Comparison of ENCODE assay signal across 8 cellular contexts in the genomic region with DNA sequence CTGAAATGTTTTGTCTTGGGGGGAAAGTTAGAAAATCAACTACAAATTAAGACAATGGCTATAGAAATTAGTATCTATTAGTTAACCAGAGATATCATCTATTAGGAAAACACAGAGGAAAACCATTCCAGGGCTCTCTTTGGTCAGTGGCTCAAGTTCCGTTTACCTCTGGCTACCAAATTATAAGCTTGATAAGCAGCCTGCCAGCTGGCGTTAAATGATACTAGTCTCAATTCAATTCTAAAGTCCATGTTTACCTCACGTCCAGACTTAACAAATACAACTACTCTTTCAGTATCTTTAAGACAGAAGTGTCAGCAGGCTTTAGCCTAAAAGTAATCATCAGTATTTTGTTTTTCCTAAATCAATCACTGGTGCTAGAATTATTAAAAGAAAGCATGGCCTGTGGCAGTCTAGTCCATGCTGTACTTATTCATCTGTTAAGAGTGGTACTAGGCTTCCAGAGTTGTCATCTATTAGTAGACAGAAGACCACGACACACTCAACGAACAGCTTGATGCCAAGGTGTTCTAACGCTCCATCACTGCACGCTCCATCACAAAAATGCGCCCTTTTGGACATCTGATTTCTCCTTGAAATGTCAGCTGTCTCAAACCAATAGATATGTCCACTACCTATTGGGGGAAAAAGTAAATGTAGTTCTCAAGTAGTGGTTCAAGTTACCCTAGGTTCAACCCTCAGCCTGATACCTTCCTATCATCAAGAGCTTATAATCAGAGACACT. TPM values are rescaled to one million over a fixed set of nuclear protein-coding genes. Genes with fewer than 3 reads are reported as not detected.
DNase-seq lines count a peak whose midpoint lies in the region; ATAC-seq and TF ChIP-seq lines count a peak whose summit lies in the region.

No MANE protein-coding gene starts in this region.

- H3K23ac ChIP-seq in mesenchymal stem cell (ENCODE audit: low read length in 2 of 2), result no peak overlapping the region

- TF ChIP-seq CTCF in brain microvascular endothelial cell (IDR thresholded peaks at IDR 0.05; ENCODE audit: low read depth, low read length, missing control alignments) (no peak), GM13976 (IDR thresholded peaks at IDR 0.05; ENCODE audit: borderline replicate concordance, control extremely low read depth, extremely low read depth, insufficient read depth, missing control alignments) (no peak)

- H2BK120ac ChIP-seq in mesenchymal stem cell (ENCODE audit: low read depth, low read length), result no peak overlapping the region

- no peaks in the 10 kb centered on the region for H3K9me3 Mint-ChIP-seq in activated CD8-positive, alpha-beta memory T cell treated with anti-CD3 and anti-CD28 coated beads, Interleukin-2, amount 10 ng/mL, durations not matched to agents 7 days and 5 days (ENCODE audit: low read depth)

- peak overlapping the region; percentile 90 for H3K4me3 ChIP-seq in brain microvascular endothelial cell (ENCODE audit: low read depth, low read length)
- H3K4me3 ChIP-seq in mesenchymal stem cell (ENCODE audit: insufficient read depth in 1 of 2, low read depth in 1 of 2, low read length in 2 of 2), result peak overlapping the region; percentile 80 to 97

- H3K4me2 ChIP-seq in mesenchymal stem cell (ENCODE audit: low read length, poor library complexity, severe bottlenecking), result peak overlapping the region; percentile 55

- WGBS in mesenchymal stem cell, result 4% methylated on average over 6 of the region's 8 CpGs

- H3K9ac ChIP-seq in mesenchymal stem cell (ENCODE audit: low read length), result peak overlapping the region; percentile 95

- H3K27me3 Mint-ChIP-seq in activated CD8-positive, alpha-beta memory T cell treated with anti-CD3 and anti-CD28 coated beads, Interleukin-2, amount 10 ng/mL, durations not matched to agents 7 days and 5 days, result no peaks in the 10 kb centered on the region

- H3K27ac Mint-ChIP-seq in activated CD8-positive, alpha-beta memory T cell treated with anti-CD3 and anti-CD28 coated beads, Interleukin-2, amount 10 ng/mL, durations not matched to agents 7 days and 5 days, result peak overlapping the region; percentile 97

- H4K8ac ChIP-seq in mesenchymal stem cell (ENCODE audit: low read length), result peak overlapping the region; percentile 60

- DNase-seq in activated CD8-positive, alpha-beta memory T cell treated with anti-CD3 and anti-CD28 coated beads, Interleukin-2, amount 10 ng/mL, durations not matched to agents 7 days and 5 days, result peak; percentile 45
- no peak for DNase-seq in activated CD8-positive, alpha-beta memory T cell treated with anti-CD3 and anti-CD28 coated beads, Interleukin-2, amount 50 U/mL, for 48 hours
- DNase-seq in NCI-H1694 treated with DMSO at 0.1 percent for 48 hours (lab: John Stamatoyannopoulos, UW) (peak; percentile 57), brain microvascular endothelial cell (no peak), mesenchymal stem cell (no peak), GM13976 (ENCODE audit: low spot score) (no peak)

- no peak for ATAC-seq in activated CD8-positive, alpha-beta memory T cell treated with anti-CD3 and anti-CD28 coated beads, Interleukin-2, amount 10 ng/mL, durations not matched to agents 7 days and 5 days
- no peak for ATAC-seq in GM21360 (IDR thresholded peaks at IDR 0.05; ENCODE audit: unreplicated experiment)
- no peak for ATAC-seq in GM21390 (IDR thresholded peaks at IDR 0.05; ENCODE audit: unreplicated experiment)

- no peak overlapping the region for H3K14ac ChIP-seq in mesenchymal stem cell (ENCODE audit: low read length in 2 of 2)

- H2BK5ac ChIP-seq in mesenchymal stem cell (ENCODE audit: low read depth, low read length, poor library complexity, severe bottlenecking), result no peak overlapping the region

- no peak overlapping the region for H2AK5ac ChIP-seq in mesenchymal stem cell (ENCODE audit: low read length, severe bottlenecking)

- CTCF ChIA-PET in activated CD8-positive, alpha-beta memory T cell treated with anti-CD3 and anti-CD28 coated beads, Interleukin-2, amount 10 ng/mL, durations not matched to agents 7 days and 5 days (lab: Charles Lee), result interaction anchor here (0.6 to 4.5 kb wide), 11 partner anchors 13 to 365 kb away, joined by 3 to 37 read pairs (median 16); no protein-coding TSS in a partner anchor

- H3K4me1 Mint-ChIP-seq in activated CD8-positive, alpha-beta memory T cell treated with anti-CD3 and anti-CD28 coated beads, Interleukin-2, amount 10 ng/mL, durations not matched to agents 7 days and 5 days, result peaks cover 56% of the 10 kb centered on the region

- H2AFZ ChIP-seq in mesenchymal stem cell (ENCODE audit: low read depth, low read length), result no peak overlapping the region

- no peak overlapping the region for H2BK15ac ChIP-seq in mesenchymal stem cell (ENCODE audit: low read depth, poor library complexity, severe bottlenecking)

- H3K9me3 ChIP-seq in mesenchymal stem cell (ENCODE audit: control insufficient read depth, low read length), result no peaks in the 10 kb centered on the region

- H3K4ac ChIP-seq in mesenchymal stem cell (ENCODE audit: low read depth in 1 of 2, low read length in 2 of 2), result no peak overlapping the region

- H3K4me1 ChIP-seq in mesenchymal stem cell (ENCODE audit: control insufficient read depth, insufficient read depth, low read depth, low read length), result peaks cover 3% of the 10 kb centered on the region

- H3K36me3 Mint-ChIP-seq in activated CD8-positive, alpha-beta memory T cell treated with anti-CD3 and anti-CD28 coated beads, Interleukin-2, amount 10 ng/mL, durations not matched to agents 7 days and 5 days, result peaks cover 61% of the 10 kb centered on the region

- H3K36me3 ChIP-seq in brain microvascular endothelial cell (replicated peaks) (peaks cover 9% of the 10 kb centered on the region), mesenchymal stem cell (ENCODE audit: control insufficient read depth in 1 of 2, insufficient read depth in 2 of 2, low read depth in 1 of 2, low read length in 2 of 2) (peaks cover 0 to 5% of the 10 kb centered on the region in 2 experiments)

- H2BK12ac ChIP-seq in mesenchymal stem cell (ENCODE audit: low read length in 2 of 2), result no peak overlapping the region

- no peaks in the 10 kb centered on the region for H3K27me3 ChIP-seq in brain microvascular endothelial cell (replicated peaks)
- H3K27me3 ChIP-seq in mesenchymal stem cell (ENCODE audit: control insufficient read depth in 1 of 2, insufficient read depth in 1 of 2, low read length in 2 of 2), result no peaks in the 10 kb centered on the region

- H3K27ac ChIP-seq in brain microvascular endothelial cell (peak overlapping the region; percentile 94), mesenchymal stem cell (ENCODE audit: low read length, poor library complexity, severe bottlenecking) (peak overlapping the region; percentile 52)

- no peaks in the 10 kb centered on the region for H3K79me1 ChIP-seq in mesenchymal stem cell (replicated peaks; ENCODE audit: low read length, poor library complexity, severe bottlenecking)

- H3K18ac ChIP-seq in mesenchymal stem cell (ENCODE audit: low read depth in 1 of 2, low read length in 2 of 2), result no peak overlapping the region

- H3K4me3 Mint-ChIP-seq in activated CD8-positive, alpha-beta memory T cell treated with anti-CD3 and anti-CD28 coated beads, Interleukin-2, amount 10 ng/mL, durations not matched to agents 7 days and 5 days, result peak overlapping the region; percentile 99

- no peak overlapping the region for H4K91ac ChIP-seq in mesenchymal stem cell (ENCODE audit: low read length)

- in situ Hi-C loops in brain microvascular endothelial cell (cut with HindIII; ENCODE audit: low pct_ligation_motif_present, low sequenced_read_pairs), result no loop called here
- in situ Hi-C loops in GM13976 (cut with MboI; ENCODE audit: low sequenced_read_pairs, unreplicated experiment), result loop anchor here (10.0 kb wide), 1 partner anchor 359 kb away; no protein-coding TSS in a partner anchor

RNA-seq across cellular contexts. Expression of gene IVNS1ABP, which starts 1.5 kb away (rescaled TPM):
- 100 to 1,000 TPM; 251 to 509 TPM for total RNA-seq in activated CD8-positive, alpha-beta memory T cell treated with anti-CD3 and anti-CD28 coated beads, Interleukin-2, amount 10 ng/mL, durations not matched to agents 7 days and 5 days
- 17.1 TPM for polyA plus RNA-seq in mesenchymal stem cell (2013, experiment 1 of 2)
- 17.3 TPM for polyA plus RNA-seq in mesenchymal stem cell (2013, experiment 2 of 2)

Comparison
In these comparisons a context has a peak if more than half of its experiments do, and no peak if none do; other contexts are left out.
1. DNase-seq: peak in activated CD8-positive, alpha-beta memory T cell treated with anti-CD3 and anti-CD28 coated beads, Interleukin-2, amount 10 ng/mL, durations not matched to agents 7 days and 5 days (single experiment) and NCI-H1694 treated with DMSO at 0.1 percent for 48 hours (single experiment); none in activated CD8-positive, alpha-beta memory T cell treated with anti-CD3 and anti-CD28 coated beads, Interleukin-2, amount 50 U/mL, for 48 hours (single experiment), brain microvascular endothelial cell (single experiment), mesenchymal stem cell (single experiment) and GM13976 (single experiment).